Comparison of ENCODE assay signal across 19 cellular contexts in the genomic region with DNA sequence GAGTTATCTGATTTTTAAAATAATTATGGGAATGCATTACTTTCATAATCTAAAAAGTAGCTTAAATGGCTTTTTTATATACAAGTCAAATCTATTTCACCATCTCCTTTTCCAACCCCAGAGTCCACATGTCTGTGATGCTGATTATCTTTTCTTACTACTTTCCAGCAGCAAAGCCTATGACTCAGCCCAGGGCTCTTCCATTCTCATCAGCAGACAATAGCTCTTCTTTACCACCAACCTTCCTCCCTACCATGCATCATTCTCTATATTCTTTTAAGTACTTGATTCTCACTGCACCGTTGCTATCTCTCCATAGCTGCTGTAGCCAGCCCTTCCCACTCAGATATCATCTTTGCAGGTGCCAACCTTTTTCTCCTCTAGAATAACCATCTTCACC.
DNase-seq lines count a peak whose midpoint lies in the region; TF ChIP-seq lines count a peak whose summit lies in the region.
"Had no signal": no experiment of that assay in that cellular context is flagged by ENCODE, and none has a peak within 500 bp of the region (broad histone marks: within the 10 kb centered on the region; RNA-seq: fewer than 3 reads in every experiment).

No MANE protein-coding gene starts in this region.

- H3K14ac ChIP-seq in mesenchymal stem cell (ENCODE audit: low read length in 2 of 2), result no peak overlapping the region

- H2BK120ac ChIP-seq in mesenchymal stem cell (ENCODE audit: low read depth, low read length), result no peak overlapping the region

- no peak overlapping the region for H2AFZ ChIP-seq in mesenchymal stem cell (ENCODE audit: low read depth, low read length)

- 84% methylated on average over 1 of the region's 1 CpG for WGBS in mesenchymal stem cell
- WGBS in ovary, 3 donors, result 50 to 86% (median 64%) methylated on average over 1 of the region's 1 CpG

- no peak overlapping the region for H2BK5ac ChIP-seq in mesenchymal stem cell (ENCODE audit: low read depth, low read length, poor library complexity, severe bottlenecking)

- no peaks in the 10 kb centered on the region for H3K36me3 ChIP-seq in HUES6 (ENCODE audit: control insufficient read depth, insufficient read depth, low read length)
- no peaks in the 10 kb centered on the region for H3K36me3 ChIP-seq in mesenchymal stem cell (ENCODE audit: control insufficient read depth in 1 of 2, insufficient read depth in 2 of 2, low read depth in 1 of 2, low read length in 2 of 2)
- no peaks in the 10 kb centered on the region for H3K36me3 ChIP-seq in HAP-1 (replicated peaks)
- no peaks in the 10 kb centered on the region for H3K36me3 ChIP-seq in ovary
- H3K36me3 ChIP-seq: esophagus muscularis mucosa, right lobe of liver had no signal

- H3K27ac ChIP-seq in HUES6 (ENCODE audit: low read depth, low read length) (peak overlapping the region; percentile 95; the same call in 1 of the 2 replicates), mesenchymal stem cell (ENCODE audit: low read length, poor library complexity, severe bottlenecking) (no peak overlapping the region), ovary (no peak overlapping the region)
- H3K27ac ChIP-seq: body of pancreas, esophagus muscularis mucosa, right lobe of liver had no signal

- no peak for TF ChIP-seq EP300 in ovary (IDR thresholded peaks at IDR 0.05)

- no peak overlapping the region for H3K4ac ChIP-seq in mesenchymal stem cell (ENCODE audit: low read depth in 1 of 2, low read length in 2 of 2)

- no peaks in the 10 kb centered on the region for H3K79me1 ChIP-seq in mesenchymal stem cell (replicated peaks; ENCODE audit: low read length, poor library complexity, severe bottlenecking)

- in situ Hi-C loops in ACHN (cut with HindIII; ENCODE audit: low pct_ligation_motif_present, low pct_unique_long_range_greater_than_20kb, low sequenced_read_pairs), result no loop called here
- in situ Hi-C loops in HAP-1 (cut with MboI; ENCODE audit: low sequenced_read_pairs), result no loop called here

- no peak overlapping the region for H2AK5ac ChIP-seq in mesenchymal stem cell (ENCODE audit: low read length, severe bottlenecking)

- no peak overlapping the region for H4K8ac ChIP-seq in mesenchymal stem cell (ENCODE audit: low read length)

- DNase-seq in AG10803 (ENCODE audit: low read depth) (peak; percentile 25), dermis blood vessel endothelial cell (peak; percentile 20), mesenchymal stem cell (peak; percentile 40), ACHN (no peak), HAP-1 (ENCODE audit: low spot score in 2 of 2) (no peak), ovary (no peak)
- no peak for DNase-seq in activated CD4-positive, alpha-beta T cell treated with anti-CD3 and anti-CD28 coated beads, Interleukin-2, amount 50 U/mL, for 4 hours
- DNase-seq: activated naive CD4-positive, alpha-beta T cell treated with anti-CD3 and anti-CD28 coated beads for 36 hours; body of pancreas; COR-L47; NCI-H2029; NCI-H510A treated with DMSO at 0.1 percent for 48 hours; occipital lobe; right lobe of liver; SIG-M5; stimulated activated CD4-positive, alpha-beta T cell treated with anti-CD3 and anti-CD28 coated beads, Interleukin-1b, Interleukin-23, amount 100 ng/mL, for 48 hours; T-helper 9 cell had no signal

- no peak overlapping the region for H4K91ac ChIP-seq in mesenchymal stem cell (ENCODE audit: low read length)

- no peak overlapping the region for H3K18ac ChIP-seq in mesenchymal stem cell (ENCODE audit: low read depth in 1 of 2, low read length in 2 of 2)

- no peak overlapping the region for H2BK15ac ChIP-seq in mesenchymal stem cell (ENCODE audit: low read depth, poor library complexity, severe bottlenecking)

- H3K23ac ChIP-seq in mesenchymal stem cell (ENCODE audit: low read length in 2 of 2), result no peak overlapping the region

- intact Hi-C loops in ovary (cut with DNase I), result no loop called here

- no peak overlapping the region for H2BK12ac ChIP-seq in mesenchymal stem cell (ENCODE audit: low read length in 2 of 2)

- H3K4me3 ChIP-seq in AG10803 (ENCODE audit: low read length), result no peak overlapping the region
- H3K4me3 ChIP-seq in HUES6 (ENCODE audit: low read depth, low read length), result no peak overlapping the region
- H3K4me3 ChIP-seq in mesenchymal stem cell (ENCODE audit: insufficient read depth in 1 of 2, low read depth in 1 of 2, low read length in 2 of 2), result no peak overlapping the region
- H3K4me3 ChIP-seq in HAP-1, result no peak overlapping the region
- no peak overlapping the region for H3K4me3 ChIP-seq in ovary
- H3K4me3 ChIP-seq: body of pancreas, esophagus muscularis mucosa, right lobe of liver had no signal

- no peak for TF ChIP-seq POLR2A in ovary (IDR thresholded peaks at IDR 0.05)

- H3K9me3 ChIP-seq in HUES6 (ENCODE audit: control insufficient read depth, insufficient read depth, low read depth, low read length) (no peaks in the 10 kb centered on the region), mesenchymal stem cell (ENCODE audit: control insufficient read depth, low read length) (no peaks in the 10 kb centered on the region), HAP-1 (no peaks in the 10 kb centered on the region), ovary (no peaks in the 10 kb centered on the region)
- H3K9me3 ChIP-seq: body of pancreas, esophagus muscularis mucosa, right lobe of liver had no signal

- no peak overlapping the region for H3K4me2 ChIP-seq in mesenchymal stem cell (ENCODE audit: low read length, poor library complexity, severe bottlenecking)

- H3K4me1 ChIP-seq in HUES6 (ENCODE audit: control insufficient read depth, insufficient read depth, low read length) (peaks cover 36% of the 10 kb centered on the region), mesenchymal stem cell (ENCODE audit: control insufficient read depth, insufficient read depth, low read depth, low read length) (peaks cover 1% of the 10 kb centered on the region), HAP-1 (no peaks in the 10 kb centered on the region), ovary (ENCODE audit: insufficient read depth) (no peaks in the 10 kb centered on the region)
- H3K4me1 ChIP-seq: esophagus muscularis mucosa, right lobe of liver had no signal

- H3K27me3 ChIP-seq in HUES6 (ENCODE audit: control insufficient read depth, insufficient read depth, low read length) (no peaks in the 10 kb centered on the region), mesenchymal stem cell (ENCODE audit: control insufficient read depth in 1 of 2, insufficient read depth in 1 of 2, low read length in 2 of 2) (peaks cover 13 to 30% of the 10 kb centered on the region in 2 experiments), HAP-1 (ENCODE audit: low read depth) (peaks cover 81% of the 10 kb centered on the region), ovary (no peaks in the 10 kb centered on the region)
- H3K27me3 ChIP-seq: body of pancreas, right lobe of liver had no signal

- no peak for TF ChIP-seq CTCF in AG10803 (conservative IDR thresholded peaks at IDR 0.05; ENCODE audit: low read length)
- TF ChIP-seq CTCF in ovary (IDR thresholded peaks at IDR 0.05), result no peak

- no peak overlapping the region for H3K9ac ChIP-seq in HUES6 (ENCODE audit: low read length)
- no peak overlapping the region for H3K9ac ChIP-seq in mesenchymal stem cell (ENCODE audit: low read length)

Comparison
In these comparisons a context has a peak if more than half of its experiments do, and no peak if none do; other contexts are left out.
1. DNase-seq: peak in AG10803 (single experiment), dermis blood vessel endothelial cell (single experiment) and mesenchymal stem cell (single experiment); none in ACHN (single experiment), HAP-1 (0 of 2), ovary (0 of 5) and activated CD4-positive, alpha-beta T cell treated with anti-CD3 and anti-CD28 coated beads, Interleukin-2, amount 50 U/mL, for 4 hours (0 of 2).